19 cellular contexts compared by ENCODE assay signal in genomic region chr11:127103586-127104388, GRCh38.
"Had no signal": no experiment of that assay in that cellular context is flagged by ENCODE, and none has a peak within 500 bp of the region (broad histone marks: within the 10 kb centered on the region; RNA-seq: fewer than 3 reads in every experiment).

No MANE protein-coding gene starts in this region.

- H3K79me2 ChIP-seq: hepatocyte, parathyroid adenoma had no signal

- H3K27ac Mint-ChIP-seq: activated CD4-positive, alpha-beta memory T cell treated with anti-CD3 and anti-CD28 coated beads for 36 hours; activated naive CD8-positive, alpha-beta T cell treated with anti-CD3 and anti-CD28 coated beads for 36 hours; activated T-helper 17 cell treated with anti-CD3 and anti-CD28 coated beads, Interleukin-2, amount 50 U/mL, for 72 hours; stimulated activated memory B cell treated with anti-CD40 and anti-IgM and Interleukin-4, amounts not matched to agents 10 μg/mL and 1 μg/mL and 100 μg/mL, for 72 hours had no signal

- DNase-seq: activated CD4-positive, alpha-beta memory T cell treated with anti-CD3 and anti-CD28 coated beads for 36 hours; activated naive CD4-positive, alpha-beta T cell; activated naive CD8-positive, alpha-beta T cell treated with anti-CD3 and anti-CD28 coated beads for 36 hours; activated T-cell treated with anti-CD3 and anti-CD28 coated beads for 4 hours; amniotic stem cell; foreskin keratinocyte; left colon; midbrain; sigmoid colon; spleen; stimulated activated CD4-positive, alpha-beta T cell treated with anti-CD3 and anti-CD28 coated beads, Interleukin-4, amount 100 ng/mL, for 4 hours; testis; WERI-Rb-1 had no signal

- H3K9me3 ChIP-seq: sigmoid colon, spleen, testis had no signal

- H3K27me3 Mint-ChIP-seq: activated CD4-positive, alpha-beta memory T cell treated with anti-CD3 and anti-CD28 coated beads for 36 hours; activated naive CD8-positive, alpha-beta T cell treated with anti-CD3 and anti-CD28 coated beads for 36 hours; activated T-helper 17 cell treated with anti-CD3 and anti-CD28 coated beads, Interleukin-2, amount 50 U/mL, for 72 hours; stimulated activated memory B cell treated with anti-CD40 and anti-IgM and Interleukin-4, amounts not matched to agents 10 μg/mL and 1 μg/mL and 100 μg/mL, for 72 hours had no signal

- H3K4me3 Mint-ChIP-seq: activated CD4-positive, alpha-beta memory T cell treated with anti-CD3 and anti-CD28 coated beads for 36 hours; activated naive CD8-positive, alpha-beta T cell treated with anti-CD3 and anti-CD28 coated beads for 36 hours; activated T-helper 17 cell treated with anti-CD3 and anti-CD28 coated beads, Interleukin-2, amount 50 U/mL, for 72 hours; stimulated activated memory B cell treated with anti-CD40 and anti-IgM and Interleukin-4, amounts not matched to agents 10 μg/mL and 1 μg/mL and 100 μg/mL, for 72 hours had no signal

- H3K4me1 ChIP-seq: foreskin keratinocyte, parathyroid adenoma, sigmoid colon, spleen, testis had no signal

- H3K9me3 Mint-ChIP-seq: activated CD4-positive, alpha-beta memory T cell treated with anti-CD3 and anti-CD28 coated beads for 36 hours; activated naive CD8-positive, alpha-beta T cell treated with anti-CD3 and anti-CD28 coated beads for 36 hours; activated T-helper 17 cell treated with anti-CD3 and anti-CD28 coated beads, Interleukin-2, amount 50 U/mL, for 72 hours; stimulated activated memory B cell treated with anti-CD40 and anti-IgM and Interleukin-4, amounts not matched to agents 10 μg/mL and 1 μg/mL and 100 μg/mL, for 72 hours had no signal

- H3K27me3 ChIP-seq: foreskin keratinocyte, hepatocyte, sigmoid colon, testis had no signal

- FAIRE-seq: islet of Langerhans had no signal

- H3K4me1 Mint-ChIP-seq: activated naive CD8-positive, alpha-beta T cell treated with anti-CD3 and anti-CD28 coated beads for 36 hours; activated T-helper 17 cell treated with anti-CD3 and anti-CD28 coated beads, Interleukin-2, amount 50 U/mL, for 72 hours; stimulated activated memory B cell treated with anti-CD40 and anti-IgM and Interleukin-4, amounts not matched to agents 10 μg/mL and 1 μg/mL and 100 μg/mL, for 72 hours had no signal

- H3K36me3 ChIP-seq: sigmoid colon, spleen, WERI-Rb-1 had no signal

- H3K4me3 ChIP-seq: hepatocyte, sigmoid colon, spleen, testis had no signal

- H3K36me3 Mint-ChIP-seq: activated CD4-positive, alpha-beta memory T cell treated with anti-CD3 and anti-CD28 coated beads for 36 hours; activated naive CD8-positive, alpha-beta T cell treated with anti-CD3 and anti-CD28 coated beads for 36 hours; stimulated activated memory B cell treated with anti-CD40 and anti-IgM and Interleukin-4, amounts not matched to agents 10 μg/mL and 1 μg/mL and 100 μg/mL, for 72 hours had no signal

- ATAC-seq: activated T-helper 17 cell treated with anti-CD3 and anti-CD28 coated beads, Interleukin-2, amount 50 U/mL, for 72 hours; foreskin keratinocyte; left colon; stimulated activated memory B cell treated with anti-CD40 and anti-IgM and Interleukin-4, amounts not matched to agents 10 μg/mL and 1 μg/mL and 100 μg/mL, for 72 hours had no signal

- H3K9ac ChIP-seq: parathyroid adenoma had no signal

- H3K27ac ChIP-seq: epithelial cell of prostate, foreskin keratinocyte, hepatocyte, parathyroid adenoma, sigmoid colon, spleen, testis, WERI-Rb-1 had no signal

- H3K4me2 ChIP-seq: hepatocyte had no signal
